ENCODE assay signal across 21 cellular contexts in the genomic region with DNA sequence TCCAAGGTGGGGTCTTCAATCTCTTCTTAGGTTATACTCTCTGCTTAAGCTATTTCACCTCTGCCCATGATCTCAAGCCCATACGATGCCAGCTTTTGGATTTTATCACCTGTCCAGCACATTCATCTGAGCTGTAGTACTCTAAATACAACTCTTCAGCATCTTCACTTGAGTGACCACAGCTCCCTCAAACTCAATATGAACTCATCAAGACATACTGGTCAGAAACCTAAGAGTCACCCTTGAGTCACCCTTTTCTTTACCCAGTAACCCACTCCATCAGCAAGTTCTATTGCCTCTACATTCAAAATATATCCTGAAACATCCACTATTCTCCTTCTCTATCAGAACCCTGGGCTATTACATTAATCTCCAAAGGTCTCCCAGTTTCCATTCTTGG.
A peak's percentile ranks its signal among the peaks of the same experiment; 100 is the strongest.
DNase-seq lines count a peak whose midpoint lies in the region; ATAC-seq and TF ChIP-seq lines count a peak whose summit lies in the region.
"Had no signal": no experiment of that assay in that cellular context is flagged by ENCODE, and none has a peak within 500 bp of the region (broad histone marks: within the 10 kb centered on the region; RNA-seq: fewer than 3 reads in every experiment).

No MANE protein-coding gene starts in this region.

- H3K27me3 Mint-ChIP-seq in nephron (ENCODE audit: low read depth), result peaks cover 9% of the 10 kb centered on the region

- ATAC-seq in GM19395 (IDR thresholded peaks at IDR 0.05; ENCODE audit: unreplicated experiment) (peak; percentile 35), GM21825 (IDR thresholded peaks at IDR 0.05; ENCODE audit: unreplicated experiment) (peak; percentile 38), HG03378 (IDR thresholded peaks at IDR 0.05; ENCODE audit: unreplicated experiment) (peak; percentile 23)
- ATAC-seq: gastroesophageal sphincter; naive thymus-derived CD8-positive, alpha-beta T cell; sciatic nerve; stimulated activated effector memory CD8-positive, alpha-beta T cell treated with anti-CD3 and anti-CD28 coated beads, Interleukin-12 subunit alpha, Interleukin-12 subunit beta, amount 100 ng/mL, for 72 hours had no signal

- TF ChIP-seq CTCF in nephron (IDR thresholded peaks at IDR 0.05; ENCODE audit: unreplicated experiment in 3 of 3), result no peak

- peaks cover 2% of the 10 kb centered on the region for H3K9me3 Mint-ChIP-seq in nephron
- H3K9me3 Mint-ChIP-seq: activated naive CD4-positive, alpha-beta T cell treated with anti-CD3 and anti-CD28 coated beads for 36 hours; activated T-cell treated with anti-CD3 and anti-CD28 coated beads, Interleukin-2, amount 50 U/mL, for 24 hours; naive thymus-derived CD8-positive, alpha-beta T cell had no signal

- no peaks in the 10 kb centered on the region for H3K36me3 Mint-ChIP-seq in nephron (ENCODE audit: low read depth)
- H3K36me3 Mint-ChIP-seq: naive thymus-derived CD8-positive, alpha-beta T cell; stimulated activated effector memory CD8-positive, alpha-beta T cell treated with anti-CD3 and anti-CD28 coated beads, Interleukin-12 subunit alpha, Interleukin-12 subunit beta, amount 100 ng/mL, for 72 hours had no signal

- peak overlapping the region in 2 of 3 experiments; percentile 66 to 71 for H3K27ac Mint-ChIP-seq in nephron
- H3K27ac Mint-ChIP-seq: activated naive CD4-positive, alpha-beta T cell treated with anti-CD3 and anti-CD28 coated beads for 36 hours; activated T-cell treated with anti-CD3 and anti-CD28 coated beads, Interleukin-2, amount 50 U/mL, for 24 hours; naive thymus-derived CD8-positive, alpha-beta T cell; stimulated activated effector memory CD8-positive, alpha-beta T cell treated with anti-CD3 and anti-CD28 coated beads, Interleukin-12 subunit alpha, Interleukin-12 subunit beta, amount 100 ng/mL, for 72 hours had no signal

- peaks cover 31% of the 10 kb centered on the region for H3K4me1 Mint-ChIP-seq in nephron
- H3K4me1 Mint-ChIP-seq: stimulated activated effector memory CD8-positive, alpha-beta T cell treated with anti-CD3 and anti-CD28 coated beads, Interleukin-12 subunit alpha, Interleukin-12 subunit beta, amount 100 ng/mL, for 72 hours had no signal

- DNase-seq in activated CD8-positive, alpha-beta memory T cell treated with anti-CD3 and anti-CD28 coated beads, Interleukin-2, amount 50 U/mL, for 48 hours, result no peak
- DNase-seq in effector CD4-positive, alpha-beta T cell, result no peak
- no peak for DNase-seq in activated T-cell treated with anti-CD3 and anti-CD28 coated beads, Interleukin-2, amount 50 U/mL, for 48 hours
- DNase-seq: activated CD4-positive, alpha-beta T cell treated with anti-CD3 and anti-CD28 coated beads, Interleukin-2, amount 50 U/mL, for 4 hours; activated naive CD4-positive, alpha-beta T cell treated with anti-CD3 and anti-CD28 coated beads for 36 hours; activated T-cell treated with anti-CD3 and anti-CD28 coated beads, Interleukin-2, amount 50 U/mL, for 24 hours; aorta; kidney glomerular epithelial cell; mesenchymal stem cell; naive thymus-derived CD8-positive, alpha-beta T cell; NCI-H1417; NCI-H524 treated with DMSO at 0.1 percent for 48 hours; Right ventricle myocardium superior; SW 1271 had no signal

- H3K4me3 Mint-ChIP-seq in nephron, result no peak overlapping the region
- H3K4me3 Mint-ChIP-seq: activated naive CD4-positive, alpha-beta T cell treated with anti-CD3 and anti-CD28 coated beads for 36 hours; activated T-cell treated with anti-CD3 and anti-CD28 coated beads, Interleukin-2, amount 50 U/mL, for 24 hours; naive thymus-derived CD8-positive, alpha-beta T cell; stimulated activated effector memory CD8-positive, alpha-beta T cell treated with anti-CD3 and anti-CD28 coated beads, Interleukin-12 subunit alpha, Interleukin-12 subunit beta, amount 100 ng/mL, for 72 hours had no signal
